ENCODE assay signal across 23 cellular contexts in genomic region chr5:17050236-17050635, GRCh38.
DNase-seq lines count a peak whose midpoint lies in the region; ATAC-seq and TF ChIP-seq lines count a peak whose summit lies in the region.
"Had no signal": no experiment of that assay in that cellular context is flagged by ENCODE, and none has a peak within 500 bp of the region (broad histone marks: within the 10 kb centered on the region; RNA-seq: fewer than 3 reads in every experiment).

No MANE protein-coding gene starts in this region.

- DNase-seq in left ventricle myocardium inferior: no peak
- DNase-seq in right atrium auricular region (ENCODE audit: low spot score): no peak
- DNase-seq in dermis microvascular lymphatic vessel endothelial cell (ENCODE audit: low read depth in 2 of 2): peak; percentile 29 to 77
- DNase-seq in lung microvascular endothelial cell (ENCODE audit: low read depth in 2 of 2): peak; percentile 68 to 70
- DNase-seq in chondrocyte (ENCODE audit: low spot score): no peak
- no peak for DNase-seq in mucosa of descending colon
- DNase-seq: AML-193; CD4-positive, alpha-beta T cell; CD8-positive, alpha-beta T cell; COR-L47; DMS 273 treated with DMSO at 0.1 percent for 48 hours; DMS153; DMS53; DMS79; DND-41; EL; GDM1 had no signal

- H3K27me3 ChIP-seq in left ventricle myocardium inferior (ENCODE audit: low read depth) (no peaks in the 10 kb centered on the region), right atrium auricular region (no peaks in the 10 kb centered on the region)
- H3K27me3 ChIP-seq: BLaER1 treated with 17β-estradiol and CSF1 and Interleukin-3, amounts not matched to agents 10 nM and 100 nM had no signal

- no peaks in the 10 kb centered on the region for H3K36me3 Mint-ChIP-seq in chondrocyte (ENCODE audit: low read depth)
- H3K36me3 Mint-ChIP-seq: CD8-positive, alpha-beta T cell had no signal

- H3K4me3 ChIP-seq in left ventricle myocardium inferior (no peak overlapping the region), right atrium auricular region (no peak overlapping the region), mucosa of descending colon (no peak overlapping the region)
- H3K4me3 ChIP-seq: A549; BLaER1 treated with 17β-estradiol and CSF1 and Interleukin-3, amounts not matched to agents 10 nM and 100 nM; GM12878 had no signal

- no peak overlapping the region for H3K27ac Mint-ChIP-seq in chondrocyte (ENCODE audit: unreplicated experiment)
- H3K27ac Mint-ChIP-seq: B cell; CD4-positive, alpha-beta T cell; CD8-positive, alpha-beta T cell had no signal

- TF ChIP-seq CTCF in left ventricle myocardium inferior (IDR thresholded peaks at IDR 0.05; ENCODE audit: borderline replicate concordance): no peak
- TF ChIP-seq CTCF in right atrium auricular region (IDR thresholded peaks at IDR 0.05): no peak
- no peak for TF ChIP-seq CTCF in chondrocyte (IDR thresholded peaks at IDR 0.05)
- no peak for TF ChIP-seq CTCF in mucosa of descending colon (IDR thresholded peaks at IDR 0.05)

- no peaks in the 10 kb centered on the region for H3K27me3 Mint-ChIP-seq in chondrocyte (ENCODE audit: low read depth)
- H3K27me3 Mint-ChIP-seq: B cell; CD4-positive, alpha-beta T cell had no signal

- ATAC-seq in mucosa of descending colon: no peak
- ATAC-seq: A549; CD8-positive, alpha-beta T cell; GM12878 had no signal

- no peaks in the 10 kb centered on the region for H3K4me1 ChIP-seq in left ventricle myocardium inferior
- no peaks in the 10 kb centered on the region for H3K4me1 ChIP-seq in right atrium auricular region
- no peaks in the 10 kb centered on the region for H3K4me1 ChIP-seq in mucosa of descending colon (ENCODE audit: low read depth)
- H3K4me1 ChIP-seq: A549; BLaER1 treated with 17β-estradiol and CSF1 and Interleukin-3, amounts not matched to agents 10 nM and 100 nM had no signal

- no peak overlapping the region for H3K4me3 Mint-ChIP-seq in chondrocyte (ENCODE audit: unreplicated experiment)
- H3K4me3 Mint-ChIP-seq: B cell; CD4-positive, alpha-beta T cell; CD8-positive, alpha-beta T cell had no signal

- H3K36me3 ChIP-seq in left ventricle myocardium inferior (no peaks in the 10 kb centered on the region), right atrium auricular region (no peaks in the 10 kb centered on the region), mucosa of descending colon (ENCODE audit: low read depth) (no peaks in the 10 kb centered on the region)
- H3K36me3 ChIP-seq: BLaER1 treated with 17β-estradiol and CSF1 and Interleukin-3, amounts not matched to agents 10 nM and 100 nM had no signal

- H3K27ac ChIP-seq in left ventricle myocardium inferior (replicated peaks) (peak overlapping the region; percentile 15), right atrium auricular region (no peak overlapping the region)
- H3K27ac ChIP-seq: 22Rv1; A549; BLaER1 treated with 17β-estradiol and CSF1 and Interleukin-3, amounts not matched to agents 10 nM and 100 nM; C4-2B had no signal

- H3K9me3 ChIP-seq in left ventricle myocardium inferior (replicated peaks) (no peaks in the 10 kb centered on the region), right atrium auricular region (no peaks in the 10 kb centered on the region), mucosa of descending colon (no peaks in the 10 kb centered on the region)
- H3K9me3 ChIP-seq: A549; BLaER1 treated with 17β-estradiol and CSF1 and Interleukin-3, amounts not matched to agents 10 nM and 100 nM had no signal

- H3K4me1 Mint-ChIP-seq in chondrocyte (ENCODE audit: low read depth): no peaks in the 10 kb centered on the region
- H3K4me1 Mint-ChIP-seq: B cell had no signal

- H3K9me3 Mint-ChIP-seq in chondrocyte (ENCODE audit: low read depth): no peaks in the 10 kb centered on the region
- H3K9me3 Mint-ChIP-seq: CD4-positive, alpha-beta T cell; CD8-positive, alpha-beta T cell had no signal

- intact Hi-C loops in left ventricle myocardium inferior (cut with micrococcal nuclease): no loop called here
- intact Hi-C loops in mucosa of descending colon (cut with DNase I, micrococcal nuclease): no loop called here

Comparison
In these comparisons a context has a peak if more than half of its experiments do, and no peak if none do; other contexts are left out.
1. DNase-seq: peak in dermis microvascular lymphatic vessel endothelial cell (2 of 2) and lung microvascular endothelial cell (2 of 2); none in left ventricle myocardium inferior (single experiment), right atrium auricular region (single experiment), chondrocyte (single experiment) and mucosa of descending colon (0 of 3).